15 cellular contexts compared by ENCODE assay signal in the genomic region with DNA sequence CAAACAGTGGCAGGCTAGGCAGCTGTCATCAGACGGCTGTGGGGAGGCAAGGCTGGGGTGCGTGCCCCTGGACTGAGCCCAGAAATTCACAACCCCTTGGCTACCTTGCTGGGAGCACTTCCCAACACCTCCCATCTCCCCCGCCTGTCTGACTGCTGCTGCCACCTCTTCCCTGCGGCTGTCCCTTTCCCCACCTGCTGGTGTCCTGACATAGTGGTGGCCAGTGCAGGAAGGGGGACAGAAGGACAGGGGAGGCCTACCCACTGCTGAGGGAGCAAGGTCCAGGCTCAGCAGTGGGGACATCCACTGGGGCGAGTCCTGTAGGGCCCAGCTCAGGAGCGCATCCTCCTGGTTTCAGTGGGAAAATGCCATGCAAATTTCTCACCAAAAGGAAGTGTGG. TPM values are rescaled to one million over a fixed set of nuclear protein-coding genes. Genes with fewer than 3 reads are reported as not detected.
DNase-seq lines count a peak whose midpoint lies in the region; ATAC-seq, FAIRE-seq and TF ChIP-seq lines count a peak whose summit lies in the region.
"Had no signal": no experiment of that assay in that cellular context is flagged by ENCODE, and none has a peak within 500 bp of the region (broad histone marks: within the 10 kb centered on the region; RNA-seq: fewer than 3 reads in every experiment).

No MANE protein-coding gene starts in this region.

- H3K27ac Mint-ChIP-seq in HFFc6 (no peak overlapping the region), astrocyte (ENCODE audit: unreplicated experiment) (no peak overlapping the region)

- no peak for FAIRE-seq in astrocyte (lab: Jason Lieb, UNC)

- H2AFZ ChIP-seq in astrocyte (ENCODE audit: low read depth, low read length), result no peak overlapping the region

- H3K4me1 ChIP-seq in astrocyte (ENCODE audit: insufficient read depth, low read length) (peaks cover 19% of the 10 kb centered on the region), neutrophil (ENCODE audit: control insufficient read depth in 1 of 2, insufficient read depth in 1 of 2, low read depth in 1 of 2, low read length in 1 of 2) (peaks cover 33 to 36% of the 10 kb centered on the region in 2 experiments)

- H3K36me3 ChIP-seq in astrocyte (ENCODE audit: insufficient read depth, low read length) (no peaks in the 10 kb centered on the region), neutrophil (peaks cover 6% of the 10 kb centered on the region)

- ATAC-seq in GM19324 (IDR thresholded peaks at IDR 0.05; ENCODE audit: low FRiP score, unreplicated experiment), result no peak

- H3K36me3 Mint-ChIP-seq in HFFc6 (ENCODE audit: low read depth) (peaks cover 18% of the 10 kb centered on the region), astrocyte (ENCODE audit: low read depth, unreplicated experiment) (peaks cover 16% of the 10 kb centered on the region)

- H3K4me1 Mint-ChIP-seq in HFFc6 (ENCODE audit: low read depth), result peaks cover 25% of the 10 kb centered on the region
- peaks cover 3% of the 10 kb centered on the region for H3K4me1 Mint-ChIP-seq in astrocyte (ENCODE audit: low read depth, unreplicated experiment)

- CTCF ChIA-PET in GM10248 (lab: Yijun Ruan, JAX), result interaction anchor here (1.3 kb wide), 1 partner anchor 36 kb away, joined by 3 read pairs; no protein-coding TSS in a partner anchor

- no peak overlapping the region for H3K4me2 ChIP-seq in astrocyte (ENCODE audit: low read length)

- no peak overlapping the region for H3K4me3 Mint-ChIP-seq in HFFc6
- peak overlapping the region; percentile 35 for H3K4me3 Mint-ChIP-seq in astrocyte (ENCODE audit: unreplicated experiment)

- no peak for DNase-seq in HFFc6
- no peak for DNase-seq in astrocyte (ENCODE audit: low read depth)
- no peak for DNase-seq in NCI-H82 (lab: John Stamatoyannopoulos, UW)
- no peak for DNase-seq in retina
- DNase-seq in GM10248 (ENCODE audit: extremely low spot score), result no peak
- DNase-seq: activated gamma-delta T cell treated with Interleukin-2 at 50 U/mL for 16 hours; central memory CD4-positive, alpha-beta T cell; NCI-H1048; NCI-H226 had no signal

- no peak overlapping the region for H3K9ac ChIP-seq in astrocyte (ENCODE audit: low read length)

- peaks cover 7% of the 10 kb centered on the region for H3K79me2 ChIP-seq in astrocyte (ENCODE audit: insufficient read depth, low read length)

- TF ChIP-seq CTCF in 22Rv1 (IDR thresholded peaks at IDR 0.05) (0 out of 2 replicates have a peak, but pooled peaks have one; percentile 9), HFFc6 (IDR thresholded peaks at IDR 0.05) (0 out of 2 replicates have a peak, but pooled peaks have one; percentile 8), astrocyte (IDR thresholded peaks at IDR 0.05; ENCODE audit: insufficient read depth, low read depth, low read length) (no peak), neutrophil (IDR thresholded peaks at IDR 0.05) (no peak), GM10248 (IDR thresholded peaks at IDR 0.05; ENCODE audit: control extremely low read depth, extremely low read depth, low read depth, missing control alignments) (no peak)

- H3K9me3 Mint-ChIP-seq in HFFc6 (peaks cover 7% of the 10 kb centered on the region; the same call in 1 of the 2 replicates), astrocyte (ENCODE audit: unreplicated experiment) (no peaks in the 10 kb centered on the region)

- H4K20me1 ChIP-seq in astrocyte (ENCODE audit: insufficient read depth, low read length), result peaks cover under 1% of the 10 kb centered on the region

- no peaks in the 10 kb centered on the region for H3K27me3 Mint-ChIP-seq in HFFc6 (ENCODE audit: insufficient read depth)
- H3K27me3 Mint-ChIP-seq in astrocyte (ENCODE audit: low read depth, unreplicated experiment), result no peaks in the 10 kb centered on the region

- H3K27me3 ChIP-seq in astrocyte (ENCODE audit: insufficient read depth, low read length), result no peaks in the 10 kb centered on the region
- H3K27me3 ChIP-seq in neutrophil, result no peaks in the 10 kb centered on the region

- POLR2A ChIA-PET in GM10248 (lab: Yijun Ruan, JAX), result no interaction called here

- H3K27ac ChIP-seq in 22Rv1 (no peak overlapping the region), astrocyte (ENCODE audit: low read depth, low read length) (no peak overlapping the region), neutrophil (peak overlapping the region; percentile 94)

- H3K4me3 ChIP-seq in astrocyte (ENCODE audit: insufficient read depth, low read depth, low read length) (no peak overlapping the region), neutrophil (ENCODE audit: low read depth in 1 of 2, low read length in 1 of 2) (no peak overlapping the region)
- H3K4me3 ChIP-seq: lung had no signal

- H3K9me3 ChIP-seq in astrocyte (ENCODE audit: insufficient read depth, low read depth, low read length) (no peaks in the 10 kb centered on the region), neutrophil (no peaks in the 10 kb centered on the region)

RNA-seq across cellular contexts. Expression of a gene that starts 3.4 kb away (rescaled TPM):
- total RNA-seq in HFFc6 (2021; fragmentation: NEBNext Ultra II Directional; extraction: Animal tissue kit (Norgen Biotek cat#: 25700)), result 10 to 100 TPM; 12.9 to 18.9 (median 14.5) TPM
- 27.2 and 30.5 TPM in 2 replicates for total RNA-seq in astrocyte

RNA-seq across cellular contexts. Expression of a gene that starts 3.9 kb away (rescaled TPM):
- 100 to 1,000 TPM; 203 to 295 (median 218) TPM for total RNA-seq in HFFc6 (2021; fragmentation: NEBNext Ultra II Directional; extraction: Animal tissue kit (Norgen Biotek cat#: 25700))
- total RNA-seq in astrocyte, result 219 and 222 TPM in 2 replicates

RNA-seq across cellular contexts. Expression of a gene that starts 36.0 kb away (rescaled TPM):
- 10 to 100 TPM; 13.2 to 33.4 (median 15.8) TPM for total RNA-seq in HFFc6 (2021; fragmentation: NEBNext Ultra II Directional; extraction: Animal tissue kit (Norgen Biotek cat#: 25700))
- total RNA-seq in astrocyte, result 5.3 and 5.4 TPM in 2 replicates

RNA-seq across cellular contexts. Expression of a gene that starts 40.4 kb away (rescaled TPM):
- 10 to 100 TPM; 14.0 to 33.8 (median 17.7) TPM for total RNA-seq in HFFc6 (2021; fragmentation: NEBNext Ultra II Directional; extraction: Animal tissue kit (Norgen Biotek cat#: 25700))
- 52.6 and 57.9 TPM in 2 replicates for total RNA-seq in astrocyte

RNA-seq across cellular contexts. Expression of a gene that starts 52.7 kb away (rescaled TPM):
- under 1 TPM; 0.14 to 0.51 (median 0.27) TPM for total RNA-seq in HFFc6 (2021; fragmentation: NEBNext Ultra II Directional; extraction: Animal tissue kit (Norgen Biotek cat#: 25700))
- total RNA-seq in astrocyte, result not detected in 2 replicates
- total RNA-seq: activated CD8-positive, alpha-beta memory T cell treated with anti-CD3 and anti-CD28 coated beads for 36 hours; T-helper 2 cell treated with Interferon-gamma antibody and Interleukin-4, amounts not matched to agents 100 ng/mL and 5 ng/mL, for 36 hours had no signal

Comparison
In these comparisons a context has a peak if more than half of its experiments do, and no peak if none do; other contexts are left out.
1. CTCF ChIP-seq: peak in 22Rv1 (single experiment) and HFFc6 (single experiment); none in astrocyte (single experiment), neutrophil (single experiment) and GM10248 (single experiment).